In genomic region chr1:165034136-165034535, GRCh38 we compare ENCODE assay signal across 18 cellular contexts.
DNase-seq lines count a peak whose midpoint lies in the region; ATAC-seq and TF ChIP-seq lines count a peak whose summit lies in the region.
"Had no signal": no experiment of that assay in that cellular context is flagged by ENCODE, and none has a peak within 500 bp of the region (broad histone marks: within the 10 kb centered on the region; RNA-seq: fewer than 3 reads in every experiment).

No MANE protein-coding gene starts in this region.

- H3K9me3 Mint-ChIP-seq in GM23338, result no peaks in the 10 kb centered on the region
- H3K9me3 Mint-ChIP-seq in activated naive CD8-positive, alpha-beta T cell treated with anti-CD3 and anti-CD28 coated beads for 36 hours, result no peaks in the 10 kb centered on the region

- ATAC-seq in GM23338 (no peak), omental fat pad (ENCODE audit: low FRiP score) (peak; percentile 48)

- no peak overlapping the region for H3K4me3 Mint-ChIP-seq in GM23338
- H3K4me3 Mint-ChIP-seq in activated naive CD8-positive, alpha-beta T cell treated with anti-CD3 and anti-CD28 coated beads for 36 hours, result no peak overlapping the region
- H3K4me3 Mint-ChIP-seq: CD4-positive, alpha-beta memory T cell had no signal

- no peaks in the 10 kb centered on the region for H3F3A ChIP-seq in GM23338 (replicated peaks; ENCODE audit: low read depth)

- H3K36me3 ChIP-seq in GM23338 (ENCODE audit: insufficient read depth), result no peaks in the 10 kb centered on the region
- H3K36me3 ChIP-seq in SK-N-MC (ENCODE audit: insufficient read depth, low read length), result no peaks in the 10 kb centered on the region
- H3K36me3 ChIP-seq: BLaER1 had no signal

- no peaks in the 10 kb centered on the region for H3K36me3 Mint-ChIP-seq in GM23338 (ENCODE audit: low read depth)
- no peaks in the 10 kb centered on the region for H3K36me3 Mint-ChIP-seq in activated naive CD8-positive, alpha-beta T cell treated with anti-CD3 and anti-CD28 coated beads for 36 hours
- H3K36me3 Mint-ChIP-seq: CD4-positive, alpha-beta memory T cell had no signal

- no peaks in the 10 kb centered on the region for H3K9me3 ChIP-seq in SK-N-MC (ENCODE audit: low read depth, low read length)
- H3K9me3 ChIP-seq: BLaER1, SK-N-SH had no signal

- H3K4me3 ChIP-seq in GM23338, result no peak overlapping the region
- no peak overlapping the region for H3K4me3 ChIP-seq in SK-N-MC
- no peak overlapping the region for H3K4me3 ChIP-seq in fibroblast of pulmonary artery (replicated peaks; ENCODE audit: low read depth, low read length)
- H3K4me3 ChIP-seq: BLaER1 had no signal

- no peak overlapping the region for H3K9ac ChIP-seq in SK-N-MC (ENCODE audit: insufficient read length)
- H3K9ac ChIP-seq: BLaER1, SK-N-SH had no signal

- H2AFZ ChIP-seq in GM23338, result peak overlapping the region; percentile 64; the same call in 1 of the 2 replicates

- no peak overlapping the region for H3K27ac ChIP-seq in GM23338 (ENCODE audit: low read depth)
- no peak overlapping the region for H3K27ac ChIP-seq in SK-N-MC
- H3K27ac ChIP-seq: BLaER1 had no signal

- H3K4me1 Mint-ChIP-seq in GM23338, result peaks cover 8% of the 10 kb centered on the region
- no peaks in the 10 kb centered on the region for H3K4me1 Mint-ChIP-seq in activated naive CD8-positive, alpha-beta T cell treated with anti-CD3 and anti-CD28 coated beads for 36 hours
- H3K4me1 Mint-ChIP-seq: CD4-positive, alpha-beta memory T cell had no signal

- H3K4me1 ChIP-seq in GM23338 (ENCODE audit: insufficient read depth), result no peaks in the 10 kb centered on the region
- H3K4me1 ChIP-seq: BLaER1 had no signal

- TF ChIP-seq CTCF in GM23338 (conservative IDR thresholded peaks at IDR 0.05; ENCODE audit: low read depth in 2 of 2) (no peak), fibroblast of pulmonary artery (IDR thresholded peaks at IDR 0.05; ENCODE audit: low read length, missing control alignments) (no peak), omental fat pad (IDR thresholded peaks at IDR 0.05) (no peak)

- no peaks in the 10 kb centered on the region for H3K27me3 ChIP-seq in GM23338 (ENCODE audit: insufficient read depth)
- H3K27me3 ChIP-seq: BLaER1 had no signal

- no peak overlapping the region for H3K27ac Mint-ChIP-seq in GM23338
- H3K27ac Mint-ChIP-seq in activated naive CD8-positive, alpha-beta T cell treated with anti-CD3 and anti-CD28 coated beads for 36 hours, result no peak overlapping the region
- H3K27ac Mint-ChIP-seq: CD4-positive, alpha-beta memory T cell had no signal

- H3K79me2 ChIP-seq in GM23338 (replicated peaks; ENCODE audit: insufficient read depth), result no peaks in the 10 kb centered on the region

- H3K4me2 ChIP-seq in GM23338, result no peak overlapping the region
- H3K4me2 ChIP-seq: BLaER1, SK-N-SH had no signal

- DNase-seq in GM23338 (ENCODE audit: low spot score), result no peak
- DNase-seq in SK-N-MC (ENCODE audit: low read depth, low spot score), result peak; percentile 22
- DNase-seq in fibroblast of pulmonary artery (ENCODE audit: low read depth), result peak; percentile 3
- DNase-seq in omental fat pad (ENCODE audit: low spot score), result no peak
- no peak for DNase-seq in HPDE6-E6E7 (ENCODE audit: extremely low spot score)
- DNase-seq in activated naive CD8-positive, alpha-beta T cell treated with anti-CD3 and anti-CD28 coated beads for 36 hours, result no peak
- no peak for DNase-seq in anterior cingulate cortex (lab: John Stamatoyannopoulos, UW)
- DNase-seq: Calu3; CD4-positive, alpha-beta memory T cell; H7; NCI-H1105; NCI-H2081 treated with DMSO at 0.1 percent for 48 hours; NCI-H2227 treated with DMSO at 0.1 percent for 48 hours; NCI-H510A treated with DMSO at 0.1 percent for 48 hours; NCI-H774; Right ventricle myocardium superior; SK-N-SH had no signal

- H3K27me3 Mint-ChIP-seq in GM23338 (ENCODE audit: insufficient read depth, low read depth, poor library complexity), result no peaks in the 10 kb centered on the region
- H3K27me3 Mint-ChIP-seq in activated naive CD8-positive, alpha-beta T cell treated with anti-CD3 and anti-CD28 coated beads for 36 hours, result no peaks in the 10 kb centered on the region
- H3K27me3 Mint-ChIP-seq: CD4-positive, alpha-beta memory T cell had no signal

- 0 out of 2 replicates have a peak, but pooled peaks cover 6% of the 10 kb centered on the region for H3K9me2 ChIP-seq in GM23338 (ENCODE audit: insufficient read depth)
- H3K9me2 ChIP-seq: SK-N-SH had no signal

- H4K20me1 ChIP-seq in GM23338 (replicated peaks; ENCODE audit: insufficient read depth), result no peaks in the 10 kb centered on the region
- H4K20me1 ChIP-seq: BLaER1 had no signal

TF ChIP-seq in GM23338, 12 proteins besides CTCF, POLR2A, EP300 and RAD21 (continues in another document):
- no peak for TF ChIP-seq ZNF114 (CRISPR knock-in tag; IDR thresholded peaks at IDR 0.05)
- TF ChIP-seq POLR2AphosphoS5 (IDR thresholded peaks at IDR 0.05; ENCODE audit: low read depth), result no peak
- no peak for TF ChIP-seq STAT1 (IDR thresholded peaks at IDR 0.05; ENCODE audit: unreplicated experiment)
- no peak for TF ChIP-seq EZH2 (IDR thresholded peaks at IDR 0.05; ENCODE audit: low read depth, unreplicated experiment)
- TF ChIP-seq, protein P1, sequence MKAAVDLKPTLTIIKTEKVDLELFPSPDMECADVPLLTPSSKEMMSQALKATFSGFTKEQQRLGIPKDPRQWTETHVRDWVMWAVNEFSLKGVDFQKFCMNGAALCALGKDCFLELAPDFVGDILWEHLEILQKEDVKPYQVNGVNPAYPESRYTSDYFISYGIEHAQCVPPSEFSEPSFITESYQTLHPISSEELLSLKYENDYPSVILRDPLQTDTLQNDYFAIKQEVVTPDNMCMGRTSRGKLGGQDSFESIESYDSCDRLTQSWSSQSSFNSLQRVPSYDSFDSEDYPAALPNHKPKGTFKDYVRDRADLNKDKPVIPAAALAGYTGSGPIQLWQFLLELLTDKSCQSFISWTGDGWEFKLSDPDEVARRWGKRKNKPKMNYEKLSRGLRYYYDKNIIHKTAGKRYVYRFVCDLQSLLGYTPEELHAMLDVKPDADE (IDR thresholded peaks at IDR 0.05), result no peak
- no peak for TF ChIP-seq CREB1 (CRISPR knock-in tag; IDR thresholded peaks at IDR 0.05; ENCODE audit: low read depth)
- TF ChIP-seq ZNF331 (CRISPR knock-in tag; IDR thresholded peaks at IDR 0.05; ENCODE audit: low read depth), result no peak
- TF ChIP-seq REST (IDR thresholded peaks at IDR 0.05; ENCODE audit: unreplicated experiment), result no peak
- TF ChIP-seq JUNB (IDR thresholded peaks at IDR 0.05; ENCODE audit: unreplicated experiment), result no peak
- no peak for TF ChIP-seq NANOG (IDR thresholded peaks at IDR 0.05; ENCODE audit: borderline replicate concordance)
- no peak for TF ChIP-seq EZH2phosphoT487 (IDR thresholded peaks at IDR 0.05; ENCODE audit: unreplicated experiment)

Comparison
In these comparisons a context has a peak if more than half of its experiments do, and no peak if none do; other contexts are left out.
1. DNase-seq: peak in SK-N-MC (single experiment) and fibroblast of pulmonary artery (single experiment); none in GM23338 (single experiment), omental fat pad (single experiment), HPDE6-E6E7 (single experiment), activated naive CD8-positive, alpha-beta T cell treated with anti-CD3 and anti-CD28 coated beads for 36 hours (single experiment) and anterior cingulate cortex (0 of 58).